In genomic region chr4:55765070-55765469, GRCh38 we compare ENCODE assay signal across 25 cellular contexts. TPM values are rescaled to one million over a fixed set of nuclear protein-coding genes. Genes with fewer than 3 reads are reported as not detected.
DNase-seq lines count a peak whose midpoint lies in the region; ATAC-seq and TF ChIP-seq lines count a peak whose summit lies in the region.
"Had no signal": no experiment of that assay in that cellular context is flagged by ENCODE, and none has a peak within 500 bp of the region (broad histone marks: within the 10 kb centered on the region; RNA-seq: fewer than 3 reads in every experiment).

No MANE protein-coding gene starts in this region.

- no peak for ATAC-seq in GM18870 (IDR thresholded peaks at IDR 0.05; ENCODE audit: unreplicated experiment)
- ATAC-seq: HCT116; left cardiac atrium; stimulated activated memory B cell treated with anti-CD40 and anti-IgM and Interleukin-4, amounts not matched to agents 10 μg/mL and 1 μg/mL and 100 μg/mL, for 72 hours had no signal

- no peak overlapping the region for H3K4ac ChIP-seq in mesenchymal stem cell (ENCODE audit: low read depth in 1 of 2, low read length in 2 of 2)

- H3K14ac ChIP-seq in mesenchymal stem cell (ENCODE audit: low read length in 2 of 2): no peak overlapping the region

- no peak overlapping the region for H3K4me3 ChIP-seq in mesenchymal stem cell (ENCODE audit: insufficient read depth in 1 of 2, low read depth in 1 of 2, low read length in 2 of 2)
- no peak overlapping the region for H3K4me3 ChIP-seq in MM.1S (ENCODE audit: low read length)
- H3K4me3 ChIP-seq: cardiac muscle cell, SJCRH30, transverse colon had no signal

- H4K8ac ChIP-seq in mesenchymal stem cell (ENCODE audit: low read length): no peak overlapping the region

- 94% methylated on average over 6 of the region's 6 CpGs for WGBS in mesenchymal stem cell

- H3K36me3 ChIP-seq in mesenchymal stem cell (ENCODE audit: control insufficient read depth in 1 of 2, insufficient read depth in 2 of 2, low read depth in 1 of 2, low read length in 2 of 2): no peaks in the 10 kb centered on the region
- H3K36me3 ChIP-seq in MM.1S (replicated peaks; ENCODE audit: insufficient read depth, low read length): no peaks in the 10 kb centered on the region
- H3K36me3 ChIP-seq: cardiac muscle cell, SJCRH30, transverse colon had no signal

- H3K4me1 ChIP-seq in mesenchymal stem cell (ENCODE audit: control insufficient read depth, insufficient read depth, low read depth, low read length) (peaks cover 1% of the 10 kb centered on the region), MM.1S (ENCODE audit: low read length) (no peaks in the 10 kb centered on the region)

- no peaks in the 10 kb centered on the region for H3K79me1 ChIP-seq in mesenchymal stem cell (replicated peaks; ENCODE audit: low read length, poor library complexity, severe bottlenecking)

- no peak for TF ChIP-seq CTCF in MM.1S (IDR thresholded peaks at IDR 0.05; ENCODE audit: low read length)

- H3F3A ChIP-seq in MM.1S (ENCODE audit: insufficient read depth, low read length): no peaks in the 10 kb centered on the region

- no peaks in the 10 kb centered on the region for H3K9me2 ChIP-seq in MM.1S (replicated peaks; ENCODE audit: insufficient read depth, low read length)

- no peak overlapping the region for H2BK120ac ChIP-seq in mesenchymal stem cell (ENCODE audit: low read depth, low read length)

- H3K27ac ChIP-seq in mesenchymal stem cell (ENCODE audit: low read length, poor library complexity, severe bottlenecking) (no peak overlapping the region), MM.1S (ENCODE audit: low read length) (no peak overlapping the region)
- H3K27ac ChIP-seq: cardiac muscle cell, SJCRH30, transverse colon had no signal

- H3K9ac ChIP-seq in mesenchymal stem cell (ENCODE audit: low read length) (no peak overlapping the region), MM.1S (ENCODE audit: low read length) (no peak overlapping the region)

- DNase-seq in DMS79 treated with DMSO at 0.1 percent for 48 hours (lab: John Stamatoyannopoulos, UW) (peak; percentile 18), NCI-H187 (lab: John Stamatoyannopoulos, UW) (peak; percentile 25 to 63), NCI-H748 treated with DMSO at 0.1 percent for 48 hours (lab: John Stamatoyannopoulos, UW) (peak; percentile 18), mesenchymal stem cell (no peak), SKM-1 (lab: John Stamatoyannopoulos, UW; ENCODE audit: unreplicated experiment) (no peak), MM.1S (no peak)
- DNase-seq: activated B cell treated with CpG ODN at 0.5 μM for 24 hours; activated CD4-positive, alpha-beta T cell treated with anti-CD3 and anti-CD28 coated beads, Interleukin-2, amount 10 ng/mL, durations not matched to agents 7 days and 5 days; activated effector memory CD4-positive, alpha-beta T cell treated with Interleukin-2 at 50 U/mL for 16 hours; activated naive CD8-positive, alpha-beta T cell treated with anti-CD3 and anti-CD28 coated beads, Interleukin-2, amount 10 ng/mL, durations not matched to agents 7 days and 5 days; aorta; CD8-positive, alpha-beta memory T cell; immature natural killer cell; IMR-90; left cardiac atrium; NCI-H2171 treated with DMSO at 0.1 percent for 48 hours; NCI-H82; SJCRH30; transverse colon had no signal

- no peak overlapping the region for H3K4me2 ChIP-seq in mesenchymal stem cell (ENCODE audit: low read length, poor library complexity, severe bottlenecking)
- no peak overlapping the region for H3K4me2 ChIP-seq in MM.1S (ENCODE audit: low read depth, low read length)

- H3K79me2 ChIP-seq in MM.1S (ENCODE audit: low read length): no peaks in the 10 kb centered on the region

- H3K9me3 ChIP-seq in mesenchymal stem cell (ENCODE audit: control insufficient read depth, low read length): no peaks in the 10 kb centered on the region
- H3K9me3 ChIP-seq in MM.1S (replicated peaks; ENCODE audit: insufficient read depth, low read length): no peaks in the 10 kb centered on the region
- H3K9me3 ChIP-seq: SJCRH30, transverse colon had no signal

- H3K27me3 ChIP-seq in mesenchymal stem cell (ENCODE audit: control insufficient read depth in 1 of 2, insufficient read depth in 1 of 2, low read length in 2 of 2) (no peaks in the 10 kb centered on the region), MM.1S (replicated peaks; ENCODE audit: insufficient read depth, low read length) (no peaks in the 10 kb centered on the region)
- H3K27me3 ChIP-seq: cardiac muscle cell, SJCRH30, transverse colon had no signal

- H2BK5ac ChIP-seq in mesenchymal stem cell (ENCODE audit: low read depth, low read length, poor library complexity, severe bottlenecking): no peak overlapping the region

- H3K23ac ChIP-seq in mesenchymal stem cell (ENCODE audit: low read length in 2 of 2): no peak overlapping the region

- H2AFZ ChIP-seq in mesenchymal stem cell (ENCODE audit: low read depth, low read length): no peak overlapping the region
- no peak overlapping the region for H2AFZ ChIP-seq in MM.1S (ENCODE audit: low read length)

- no peak overlapping the region for H3K18ac ChIP-seq in mesenchymal stem cell (ENCODE audit: low read depth in 1 of 2, low read length in 2 of 2)

- peak overlapping the region; percentile 57 for H2BK15ac ChIP-seq in mesenchymal stem cell (ENCODE audit: low read depth, poor library complexity, severe bottlenecking)

- no peak overlapping the region for H4K91ac ChIP-seq in mesenchymal stem cell (ENCODE audit: low read length)

- no peaks in the 10 kb centered on the region for H4K20me1 ChIP-seq in MM.1S (ENCODE audit: insufficient read depth, low read length)

- H2AK5ac ChIP-seq in mesenchymal stem cell (ENCODE audit: low read length, severe bottlenecking): no peak overlapping the region

- H2BK12ac ChIP-seq in mesenchymal stem cell (ENCODE audit: low read length in 2 of 2): no peak overlapping the region

RNA-seq across cellular contexts. Expression of gene EXOC1L, which starts 54.5 kb away (rescaled TPM):
- polyA plus RNA-seq in mesenchymal stem cell (2013, experiment 1 of 2): not detected
- not detected for polyA plus RNA-seq in mesenchymal stem cell (2013, experiment 2 of 2)
- polyA plus RNA-seq: AG04450; aorta; BJ; CD8-positive, alpha-beta memory T cell; IMR-90 had no signal

Comparison
In these comparisons a context has a peak if more than half of its experiments do, and no peak if none do; other contexts are left out.
1. DNase-seq: peak in DMS79 treated with DMSO at 0.1 percent for 48 hours (single experiment), NCI-H187 (2 of 2) and NCI-H748 treated with DMSO at 0.1 percent for 48 hours (single experiment); none in mesenchymal stem cell (single experiment), SKM-1 (single experiment) and MM.1S (single experiment).